ENCODE assay signal across 8 cellular contexts in genomic region chr17:17495448-17496188, GRCh38. TPM values are rescaled to one million over a fixed set of nuclear protein-coding genes. Genes with fewer than 3 reads are reported as not detected.
DNase-seq lines count a peak whose midpoint lies in the region; TF ChIP-seq lines count a peak whose summit lies in the region.

No MANE protein-coding gene starts in this region.

- H3K4me1 ChIP-seq in mucosa of rectum (ENCODE audit: control insufficient read depth in 2 of 2, insufficient read depth in 2 of 2, low read length in 2 of 2) (peaks cover 36 to 42% of the 10 kb centered on the region in 2 donors), transverse colon (peaks cover 9 to 42% (median 28%) of the 10 kb centered on the region in 4 donors)

- peaks cover 17% of the 10 kb centered on the region for H3K36me3 ChIP-seq in WERI-Rb-1
- H3K36me3 ChIP-seq in mucosa of rectum (ENCODE audit: control insufficient read depth in 2 of 2, insufficient read depth in 2 of 2, low read length in 2 of 2), result peaks cover 17 to 21% of the 10 kb centered on the region in 2 donors
- H3K36me3 ChIP-seq in transverse colon, result peaks cover 0 to 9% (median 3%) of the 10 kb centered on the region in 4 donors

- no peak overlapping the region for H3K27ac Mint-ChIP-seq in endothelial cell (ENCODE audit: unreplicated experiment)

- TF ChIP-seq CTCF in WERI-Rb-1 (IDR thresholded peaks at IDR 0.05; ENCODE audit: low read depth, low read length) (no peak), endothelial cell (IDR thresholded peaks at IDR 0.05; ENCODE audit: unreplicated experiment) (no peak), transverse colon (IDR thresholded peaks at IDR 0.05) (no peak)

- DNase-seq in NCI-H1417 (lab: John Stamatoyannopoulos, UW) (peak; percentile 37 to 79 (median 72)), NCI-H1417 treated with DMSO at 0.1 percent for 48 hours (lab: John Stamatoyannopoulos, UW) (no peak), WERI-Rb-1 (no peak), endothelial cell (ENCODE audit: low spot score) (peak; percentile 31), transverse colon (peak; percentile 33), NCI-H2081 (lab: John Stamatoyannopoulos, UW) (no peak), NCI-H1048 (lab: John Stamatoyannopoulos, UW) (no peak)

- no peak for TF ChIP-seq POLR2A in transverse colon (IDR thresholded peaks at IDR 0.05)

- peaks cover 9% of the 10 kb centered on the region for H3K4me1 Mint-ChIP-seq in endothelial cell (ENCODE audit: unreplicated experiment)

- H3K27ac ChIP-seq in WERI-Rb-1 (peak overlapping the region; percentile 76; the same call in 1 of the 2 replicates), mucosa of rectum (ENCODE audit: low read depth in 2 of 2, low read length in 2 of 2) (peak overlapping the region; percentile 70 to 71), transverse colon (peak overlapping the region; percentile 84 to 87 (median 87))

- H3K27me3 ChIP-seq in WERI-Rb-1 (ENCODE audit: insufficient read depth, low read depth, severe bottlenecking) (no peaks in the 10 kb centered on the region), mucosa of rectum (ENCODE audit: control insufficient read depth in 2 of 2, insufficient read depth in 2 of 2, low read length in 2 of 2) (peaks cover 0 to 3% of the 10 kb centered on the region in 2 donors), transverse colon (peaks cover 7% of the 10 kb centered on the region)

- in situ Hi-C loops in transverse colon (cut with MboI; ENCODE audit: low pct_ligation_motif_present in 1 of 4, low pct_unique_long_range_greater_than_20kb in 1 of 4, low sequenced_read_pairs in 3 of 4), result no loop called here

- no peaks in the 10 kb centered on the region for H3K9me3 Mint-ChIP-seq in endothelial cell (ENCODE audit: unreplicated experiment)

- intact Hi-C loops in transverse colon (cut with DNase I; ENCODE audit: low total_unique reads), result loop anchor here (5.0 kb wide), 1 partner anchor 77 kb away; no protein-coding TSS in a partner anchor

- H3K27me3 Mint-ChIP-seq in endothelial cell (ENCODE audit: unreplicated experiment), result peaks cover 15% of the 10 kb centered on the region

- H3K36me3 Mint-ChIP-seq in endothelial cell (ENCODE audit: low read depth, unreplicated experiment), result peaks cover 12% of the 10 kb centered on the region

- no peaks in the 10 kb centered on the region for H3K9me3 ChIP-seq in WERI-Rb-1 (ENCODE audit: severe bottlenecking)
- no peaks in the 10 kb centered on the region for H3K9me3 ChIP-seq in mucosa of rectum (ENCODE audit: control insufficient read depth in 2 of 2, low read length in 2 of 2)
- H3K9me3 ChIP-seq in transverse colon, result no peaks in the 10 kb centered on the region

- TF ChIP-seq EP300 in transverse colon (IDR thresholded peaks at IDR 0.05; ENCODE audit: low read depth), result no peak

- WGBS in transverse colon (ENCODE audit: low coverage in 1 of 2), 2 donors, result 2% methylated on average over 51 of the region's 77 CpGs; no CpG with 5 or more reads in 1 of the 2 donors

- H3K4me3 ChIP-seq in WERI-Rb-1 (ENCODE audit: low read depth, low read length), result peak overlapping the region; percentile 68
- H3K4me3 ChIP-seq in mucosa of rectum (ENCODE audit: low read length in 2 of 2), result peak overlapping the region; percentile 55 to 76
- peak overlapping the region; percentile 20 to 67 (median 55) for H3K4me3 ChIP-seq in transverse colon

- peak overlapping the region; percentile 63 to 75 for H3K9ac ChIP-seq in mucosa of rectum (ENCODE audit: low read depth in 1 of 2, low read length in 2 of 2)

- H3K4me3 Mint-ChIP-seq in endothelial cell (ENCODE audit: unreplicated experiment), result peak overlapping the region; percentile 87

RNA-seq across cellular contexts. Expression of gene RASD1, which starts 0.6 kb away (rescaled TPM):
- total RNA-seq in endothelial cell (ENCODE audit: unreplicated experiment) (0.31 TPM), transverse colon (10 to 100 TPM; 23.5 to 83.8 (median 61.3) TPM)

RNA-seq across cellular contexts. Expression of gene MED9, which starts 18.8 kb away (rescaled TPM):
- total RNA-seq in endothelial cell (ENCODE audit: unreplicated experiment) (14.2 TPM), transverse colon (10 to 100 TPM; 15.0 to 90.0 (median 25.2) TPM)

Comparison
In these comparisons a context has a peak if more than half of its experiments do, and no peak if none do; other contexts are left out.
1. DNase-seq: peak in NCI-H1417 (3 of 3), endothelial cell (single experiment) and transverse colon (single experiment); none in NCI-H1417 treated with DMSO at 0.1 percent for 48 hours (single experiment), WERI-Rb-1 (single experiment), NCI-H2081 (0 of 2) and NCI-H1048 (single experiment).
2. RNA of gene RASD1, which starts 0.6 kb away (total RNA-seq): 23.5 to 83.8 TPM in transverse colon; 0.31 TPM in endothelial cell (single experiment); every median in the first group is over 10 times any median in the second.
3. Peak in every context shown above with its lines, with median percentiles within 50 percentile points of each other: H3K27ac ChIP-seq and H3K4me3 ChIP-seq.